ENCODE assay signal across 9 cellular contexts in the genomic region with DNA sequence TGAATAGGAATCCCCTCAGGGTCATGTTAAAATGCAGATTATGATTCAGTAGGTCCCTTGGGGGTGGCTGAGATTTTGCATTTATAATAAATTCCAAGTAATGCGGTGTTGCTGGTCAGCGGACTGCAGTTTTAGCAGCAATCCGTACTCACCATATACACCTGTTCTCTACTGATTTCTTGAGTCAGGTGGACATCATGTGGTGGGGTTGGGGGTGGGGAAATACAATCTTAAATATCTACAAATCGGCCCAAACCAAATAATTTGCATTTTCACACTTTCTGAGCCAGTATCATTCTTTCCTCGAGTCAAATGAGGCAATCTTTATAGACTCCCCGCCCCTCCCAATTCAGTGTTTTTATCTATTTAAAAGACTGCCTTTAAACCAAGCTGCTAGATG. TPM values are rescaled to one million over a fixed set of nuclear protein-coding genes. Genes with fewer than 3 reads are reported as not detected.
A peak's percentile ranks its signal among the peaks of the same experiment; 100 is the strongest.
DNase-seq lines count a peak whose midpoint lies in the region; ATAC-seq and TF ChIP-seq lines count a peak whose summit lies in the region.
"Had no signal": no experiment of that assay in that cellular context is flagged by ENCODE, and none has a peak within 500 bp of the region (broad histone marks: within the 10 kb centered on the region; RNA-seq: fewer than 3 reads in every experiment).

No MANE protein-coding gene starts in this region.

- H2BK5ac ChIP-seq in neuronal stem cell (ENCODE audit: low read length): no peak overlapping the region

- no peak for TF ChIP-seq POLR2A in NB4 (IDR thresholded peaks at IDR 0.05; ENCODE audit: extremely low read depth, insufficient read length)

- no peak overlapping the region for H2BK15ac ChIP-seq in neuronal stem cell (ENCODE audit: low read length)

- no peak for TF ChIP-seq CTCF in DND-41 (IDR thresholded peaks at IDR 0.05; ENCODE audit: borderline replicate concordance, extremely low read depth, low read length, poor library complexity, severe bottlenecking)
- TF ChIP-seq CTCF in NB4 (IDR thresholded peaks at IDR 0.05; ENCODE audit: low read depth, low read length): no peak

- no peaks in the 10 kb centered on the region for H4K20me1 ChIP-seq in DND-41 (ENCODE audit: insufficient read depth, low read length)

- peaks cover 6 to 9% of the 10 kb centered on the region in 2 donors for H3K4me1 Mint-ChIP-seq in effector memory CD8-positive, alpha-beta T cell (ENCODE audit: low read depth in 2 of 2)

- intact Hi-C loops in left colon (cut with DNase I, micrococcal nuclease): no loop called here

- H2AFZ ChIP-seq in DND-41 (ENCODE audit: low read depth, low read length): peak overlapping the region; percentile 90
- peak overlapping the region; percentile 91 for H2AFZ ChIP-seq in neuronal stem cell (ENCODE audit: low read length)

- ATAC-seq in DND-41 (ENCODE audit: insufficient read depth, low read depth) (no peak), HG03196 (IDR thresholded peaks at IDR 0.05; ENCODE audit: unreplicated experiment) (no peak), HG02571 (IDR thresholded peaks at IDR 0.05; ENCODE audit: unreplicated experiment) (no peak), left colon (no peak)
- ATAC-seq in effector memory CD8-positive, alpha-beta T cell (replicated peaks): no peak

- H3K4me1 ChIP-seq in DND-41 (ENCODE audit: insufficient read depth, low read length) (peaks cover 19% of the 10 kb centered on the region), neuronal stem cell (ENCODE audit: control insufficient read depth in 2 of 2, insufficient read depth in 1 of 2, low read depth in 1 of 2, low read length in 2 of 2) (no peaks in the 10 kb centered on the region)

- no peak overlapping the region for H3K23ac ChIP-seq in neuronal stem cell (ENCODE audit: low read depth, low read length, poor library complexity)

- no peak overlapping the region for H3K14ac ChIP-seq in neuronal stem cell (ENCODE audit: low read length)

- WGBS in neuronal stem cell (ENCODE audit: extremely low coverage in 2 of 2, insufficient read length in 2 of 2, insufficient replicate concordance in 1 of 2), 2 donors: no CpG with 5 or more reads among the region's 6 CpGs

- no peaks in the 10 kb centered on the region for H3K79me2 ChIP-seq in DND-41 (ENCODE audit: insufficient read depth, low read length)

- H2BK120ac ChIP-seq in neuronal stem cell (ENCODE audit: low read depth, low read length): no peak overlapping the region

- peaks cover 7% of the 10 kb centered on the region for H3K36me3 Mint-ChIP-seq in effector memory CD8-positive, alpha-beta T cell (ENCODE audit: insufficient read depth)

- H2BK12ac ChIP-seq in neuronal stem cell (ENCODE audit: low read length): no peak overlapping the region

- no peak overlapping the region for H3K18ac ChIP-seq in neuronal stem cell (ENCODE audit: low read length)

- H2AK5ac ChIP-seq in neuronal stem cell (ENCODE audit: low read depth, low read length): no peak overlapping the region

- H4K8ac ChIP-seq in neuronal stem cell (ENCODE audit: low read depth, low read length): no peak overlapping the region

- H3K4me2 ChIP-seq in DND-41 (ENCODE audit: insufficient read depth, low read length): peak overlapping the region; percentile 88
- peak overlapping the region; percentile 69 for H3K4me2 ChIP-seq in neuronal stem cell (ENCODE audit: insufficient read depth, low read length, poor library complexity, severe bottlenecking)

- H3K27ac Mint-ChIP-seq in effector memory CD8-positive, alpha-beta T cell: peak overlapping the region; percentile 95 to 96

- no peaks in the 10 kb centered on the region for H3K9me3 Mint-ChIP-seq in effector memory CD8-positive, alpha-beta T cell

- no peak overlapping the region for H3K4ac ChIP-seq in neuronal stem cell (ENCODE audit: low read length)

- no peaks in the 10 kb centered on the region for H3K27me3 Mint-ChIP-seq in effector memory CD8-positive, alpha-beta T cell

- H3K9ac ChIP-seq in DND-41 (ENCODE audit: low read depth, low read length) (peak overlapping the region; percentile 76), neuronal stem cell (ENCODE audit: low read depth, low read length, poor library complexity) (no peak overlapping the region)

- H3K4me3 ChIP-seq in DND-41 (ENCODE audit: low read depth in 1 of 2, low read length in 2 of 2): peak overlapping the region; percentile 51 to 97; a peak in 3 of 4 replicates
- peak overlapping the region; percentile 88 for H3K4me3 ChIP-seq in NB4 (ENCODE audit: low read depth, low read length)
- peak overlapping the region in 1 of 2 donors; percentile 70 for H3K4me3 ChIP-seq in neuronal stem cell (ENCODE audit: low read length in 2 of 2)

- no peaks in the 10 kb centered on the region for H3K79me1 ChIP-seq in neuronal stem cell (ENCODE audit: low read depth, low read length)

- DNase-seq in DND-41 (no peak), NB4 (ENCODE audit: low read depth) (no peak), neuronal stem cell (ENCODE audit: low spot score) (no peak), left colon (no peak)
- no peak for DNase-seq in effector memory CD8-positive, alpha-beta T cell
- DNase-seq in central memory CD4-positive, alpha-beta T cell: no peak
- DNase-seq: OCI-M1 had no signal

- peaks cover 18% of the 10 kb centered on the region for H3K27me3 ChIP-seq in DND-41 (ENCODE audit: insufficient read depth, low read length, poor library complexity)
- H3K27me3 ChIP-seq in neuronal stem cell (ENCODE audit: control insufficient read depth in 3 of 3, insufficient read depth in 3 of 3, low read depth in 1 of 3, low read length in 3 of 3): peaks cover 0 to 13% (median 0%) of the 10 kb centered on the region in 3 experiments

- peak overlapping the region; percentile 49; the same call in 1 of the 2 replicates for H3K27ac ChIP-seq in DND-41 (ENCODE audit: low read length)
- no peak overlapping the region for H3K27ac ChIP-seq in neuronal stem cell (replicated peaks; ENCODE audit: low read length)

- H3K36me3 ChIP-seq in DND-41 (ENCODE audit: insufficient read depth, low read length) (no peaks in the 10 kb centered on the region), neuronal stem cell (replicated peaks in 1 of 2; ENCODE audit: control insufficient read depth in 2 of 2, insufficient read depth in 2 of 2, low read length in 2 of 2) (no peaks in the 10 kb centered on the region)

- no peak overlapping the region for H4K91ac ChIP-seq in neuronal stem cell (ENCODE audit: low read depth, low read length, poor library complexity)

- H3K9me3 ChIP-seq in DND-41 (ENCODE audit: insufficient read depth, low read length, severe bottlenecking): no peaks in the 10 kb centered on the region
- no peaks in the 10 kb centered on the region for H3K9me3 ChIP-seq in neuronal stem cell (replicated peaks in 1 of 2; ENCODE audit: control insufficient read depth in 2 of 2, insufficient read depth in 1 of 2, low read depth in 1 of 2, low read length in 2 of 2)

- peak overlapping the region; percentile 96 to 98 for H3K4me3 Mint-ChIP-seq in effector memory CD8-positive, alpha-beta T cell

RNA-seq across cellular contexts. Expression of gene SPATA7, which starts 0.9 kb away (rescaled TPM):
- polyA plus RNA-seq in neuronal stem cell (2013, experiment 1 of 2): 33.4 TPM
- polyA plus RNA-seq in neuronal stem cell (2013, experiment 2 of 2): 34.1 TPM
- total RNA-seq in left colon: 1 to 10 TPM; 4.6 to 7.6 TPM
